8 cellular contexts compared by ENCODE assay signal in genomic region chr19:7799640-7800355, GRCh38. TPM values are rescaled to one million over a fixed set of nuclear protein-coding genes. Genes with fewer than 3 reads are reported as not detected.
DNase-seq lines count a peak whose midpoint lies in the region; ATAC-seq and TF ChIP-seq lines count a peak whose summit lies in the region.

No MANE protein-coding gene starts in this region.

- H3K4me1 ChIP-seq in right cardiac atrium (ENCODE audit: control insufficient read depth, insufficient read depth, low read length) (no peaks in the 10 kb centered on the region), psoas muscle (peaks cover 11% of the 10 kb centered on the region)

- intact Hi-C loops in right cardiac atrium (cut with DNase I) (loop anchor here (5.0 to 10.0 kb wide), 8 partner anchors 117 to 695 kb away; partner anchors contain the start of genes MCEMP1 (in 1 of the 4) and TRAPPC5 (in 1 of the 4)), psoas muscle (cut with DNase I) (loop anchor here (1.0 to 10.0 kb wide), 5 partner anchors 118 to 695 kb away; no protein-coding TSS in a partner anchor)

- H3K9me3 ChIP-seq in right cardiac atrium (ENCODE audit: control insufficient read depth, low read length) (peaks cover 2% of the 10 kb centered on the region), psoas muscle (no peaks in the 10 kb centered on the region)

- DNase-seq in GF-D8 (lab: John Stamatoyannopoulos, UW) (peak; percentile 39), NCI-H1105 (lab: John Stamatoyannopoulos, UW) (peak; percentile 59), T follicular helper cell (ENCODE audit: low read depth) (peak; percentile 33), anterior cingulate cortex (lab: John Stamatoyannopoulos, UW) (peak in 55 of 58 donors; percentile 12 to 81 (median 39)), right cardiac atrium (peak; percentile 65 to 75 (median 66)), psoas muscle (peak in 1 of 2 donors; percentile 41)

- H3K4me3 ChIP-seq in right cardiac atrium (ENCODE audit: low read length) (no peak overlapping the region), psoas muscle (peak overlapping the region; percentile 28)

- WGBS in right cardiac atrium = 3% methylated on average over 34 of the region's 34 CpGs
- WGBS in psoas muscle, 3 donors = 2% methylated on average over 34 of the region's 34 CpGs

- no peak overlapping the region for H3K27ac ChIP-seq in right cardiac atrium (ENCODE audit: low read length)
- H3K27ac ChIP-seq in psoas muscle = no peak overlapping the region

- peak; percentile 67 for TF ChIP-seq CTCF in psoas muscle (IDR thresholded peaks at IDR 0.05)

- H3K36me3 ChIP-seq in psoas muscle (ENCODE audit: insufficient read depth in 1 of 2, low read depth in 1 of 2) = no peaks in the 10 kb centered on the region

- ATAC-seq in right cardiac atrium = peak; percentile 70 to 82
- peak in 3 of 4 donors; percentile 70 to 85 (median 82) for ATAC-seq in psoas muscle
- ATAC-seq in HG03457 (IDR thresholded peaks at IDR 0.05; ENCODE audit: unreplicated experiment) = no peak
- ATAC-seq in HG02623 (IDR thresholded peaks at IDR 0.05; ENCODE audit: unreplicated experiment) = no peak

- H3K27me3 ChIP-seq in right cardiac atrium (ENCODE audit: control insufficient read depth, insufficient read depth) = no peaks in the 10 kb centered on the region
- peaks cover under 1 to 36% (median 5%) of the 10 kb centered on the region in 3 donors for H3K27me3 ChIP-seq in psoas muscle (ENCODE audit: insufficient read depth in 3 of 3, low read length in 2 of 3)

RNA-seq across cellular contexts. Expression of gene EVI5L, which starts 30.2 kb away (rescaled TPM):
- total RNA-seq in right cardiac atrium = 10 to 100 TPM; 17.7 to 20.5 (median 18.6) TPM
- 22.2 TPM for polyA plus RNA-seq in right cardiac atrium
- total RNA-seq in psoas muscle = 10 to 100 TPM; 13.9 to 25.9 (median 22.2) TPM
- polyA plus RNA-seq in psoas muscle = 10 to 100 TPM in 2 of 3 donors, 1 to 10 TPM in 1; 5.8 to 10.7 (median 10.0) TPM

RNA-seq across cellular contexts. Expression of gene CLEC4M, which starts 36.8 kb away (rescaled TPM):
- total RNA-seq in right cardiac atrium (not detected), psoas muscle (not detected)
- polyA plus RNA-seq in right cardiac atrium (not detected), psoas muscle (not detected)

RNA-seq across cellular contexts. Expression of gene CD209, which starts 52.5 kb away (rescaled TPM):
- total RNA-seq in right cardiac atrium = 10 to 100 TPM in 1 of 4 donors, 1 to 10 TPM in 3; 3.7 to 10.7 (median 9.1) TPM
- polyA plus RNA-seq in right cardiac atrium = 0.68 TPM
- total RNA-seq in psoas muscle = 10 to 100 TPM in 1 of 4 donors, 1 to 10 TPM in 3; 2.7 to 13.8 (median 3.0) TPM
- polyA plus RNA-seq in psoas muscle = under 1 TPM; 0.11 to 0.42 (median 0.30) TPM

Comparison
In these comparisons a context has a peak if more than half of its experiments do, and no peak if none do; other contexts are left out.
1. ATAC-seq: peak in right cardiac atrium (2 of 2) and psoas muscle (3 of 4); none in HG03457 (single experiment) and HG02623 (single experiment).